ENCODE assay signal across 1 cellular context in genomic region chr4:38320349-38320707, GRCh38.
TF ChIP-seq lines count a peak whose summit lies in the region.

No MANE protein-coding gene starts in this region.

TF ChIP-seq in GM23338, 12 proteins besides CTCF, POLR2A, EP300 and RAD21 (continued from another document):
- TF ChIP-seq ZNF462 (CRISPR knock-in tag; IDR thresholded peaks at IDR 0.05) (no peak), JUNB (IDR thresholded peaks at IDR 0.05; ENCODE audit: unreplicated experiment) (no peak)
